27 cellular contexts compared by ENCODE assay signal in genomic region chr3:98787181-98787580, GRCh38. TPM values are rescaled to one million over a fixed set of nuclear protein-coding genes. Genes with fewer than 3 reads are reported as not detected.
"Had no signal": no experiment of that assay in that cellular context is flagged by ENCODE, and none has a peak within 500 bp of the region (broad histone marks: within the 10 kb centered on the region; RNA-seq: fewer than 3 reads in every experiment).

No MANE protein-coding gene starts in this region.

- H3K27me3 ChIP-seq: adrenal gland, ascending aorta, brain microvascular endothelial cell, dorsolateral prefrontal cortex, esophagus muscularis mucosa, gastroesophageal sphincter, left lung, spleen, vagina had no signal

- H3K4me1 Mint-ChIP-seq: activated B cell treated with CpG ODN at 0.5 μM for 24 hours; activated CD4-positive, alpha-beta T cell treated with anti-CD3 and anti-CD28 coated beads for 36 hours; central memory CD8-positive, alpha-beta T cell; memory B cell had no signal

- H3K4me3 Mint-ChIP-seq: activated B cell treated with CpG ODN at 0.5 μM for 24 hours; activated CD4-positive, alpha-beta T cell treated with anti-CD3 and anti-CD28 coated beads for 36 hours; activated naive CD8-positive, alpha-beta T cell; activated T-cell treated with anti-CD3 and anti-CD28 coated beads, Interleukin-2, amount 50 U/mL, for 4 hours; central memory CD8-positive, alpha-beta T cell; memory B cell; T-helper 1 cell treated with Interleukin-12 subunit alpha and Interleukin-12 subunit beta and Interleukin-4 antibody, amounts not matched to agents 30 μg/mL and 1 μg/mL, for 36 hours; type B pancreatic cell had no signal

- H3K9me3 ChIP-seq: adrenal gland, ascending aorta, esophagus muscularis mucosa, gastroesophageal sphincter, left lung, spleen, thoracic aorta, vagina had no signal

- H3K9me3 Mint-ChIP-seq: activated B cell treated with CpG ODN at 0.5 μM for 24 hours; activated T-cell treated with anti-CD3 and anti-CD28 coated beads, Interleukin-2, amount 50 U/mL, for 4 hours; activated T-helper 2 cell treated with anti-CD3 and anti-CD28 coated beads, Interferon-gamma antibody, Interleukin-2, Interleukin-4, amounts not matched to agents 10 μg/mL and 5 μg/mL and 100 μg/mL, durations not matched to agents 14 hours and 24 hours and 36 hours; central memory CD8-positive, alpha-beta T cell; T-helper 1 cell treated with Interleukin-12 subunit alpha and Interleukin-12 subunit beta and Interleukin-4 antibody, amounts not matched to agents 30 μg/mL and 1 μg/mL, for 36 hours; type B pancreatic cell had no signal

- H3K36me3 ChIP-seq: adrenal gland, ascending aorta, brain microvascular endothelial cell, gastroesophageal sphincter, thoracic aorta, vagina had no signal

- H3K4me3 ChIP-seq: adrenal gland, ascending aorta, dorsolateral prefrontal cortex, esophagus muscularis mucosa, gastroesophageal sphincter, left lung, spleen, thoracic aorta, vagina had no signal

- H3K27ac ChIP-seq: adrenal gland, ascending aorta, brain microvascular endothelial cell, esophagus muscularis mucosa, gastroesophageal sphincter, left lung, vagina had no signal

- DNase-seq: activated B cell treated with CpG ODN at 0.5 μM for 24 hours; activated CD4-positive, alpha-beta T cell treated with anti-CD3 and anti-CD28 coated beads for 36 hours; activated CD4-positive, alpha-beta T cell treated with anti-CD3 and anti-CD28 coated beads, Interleukin-2, amount 50 U/mL, for 48 hours; activated CD8-positive, alpha-beta memory T cell treated with anti-CD3 and anti-CD28 coated beads, Interleukin-2, amount 50 U/mL, for 48 hours; activated naive CD4-positive, alpha-beta T cell; activated T-cell treated with anti-CD3 and anti-CD28 coated beads, Interleukin-2, amount 50 U/mL, for 4 hours; adrenal gland; brain microvascular endothelial cell; dorsolateral prefrontal cortex; left lung; occipital lobe; spleen; stimulated activated CD4-positive, alpha-beta T cell treated with anti-CD3 and anti-CD28 coated beads, Interleukin-4, amount 100 ng/mL, for 1 hour; stimulated activated naive CD4-positive, alpha-beta T cell; T1000 had no signal

- ATAC-seq: activated CD4-positive, alpha-beta T cell treated with anti-CD3 and anti-CD28 coated beads for 36 hours; activated T-cell treated with anti-CD3 and anti-CD28 coated beads, Interleukin-2, amount 50 U/mL, for 4 hours; gastroesophageal sphincter; left lung had no signal

- H3K27me3 Mint-ChIP-seq: type B pancreatic cell had no signal

- H3K27ac Mint-ChIP-seq: activated B cell treated with CpG ODN at 0.5 μM for 24 hours; activated CD4-positive, alpha-beta T cell treated with anti-CD3 and anti-CD28 coated beads for 36 hours; activated naive CD8-positive, alpha-beta T cell; activated T-helper 2 cell treated with anti-CD3 and anti-CD28 coated beads, Interferon-gamma antibody, Interleukin-2, Interleukin-4, amounts not matched to agents 10 μg/mL and 5 μg/mL and 100 μg/mL, durations not matched to agents 14 hours and 24 hours and 36 hours; memory B cell; T-helper 1 cell treated with Interleukin-12 subunit alpha and Interleukin-12 subunit beta and Interleukin-4 antibody, amounts not matched to agents 30 μg/mL and 1 μg/mL, for 36 hours; type B pancreatic cell had no signal

- H3K4me1 ChIP-seq: vagina had no signal

- H3K36me3 Mint-ChIP-seq: activated naive CD8-positive, alpha-beta T cell; memory B cell had no signal

RNA-seq across cellular contexts. Expression of gene ST3GAL6, which starts 24.0 kb away (rescaled TPM):
- total RNA-seq: activated B cell treated with CpG ODN at 0.5 μM for 24 hours; activated CD4-positive, alpha-beta T cell treated with anti-CD3 and anti-CD28 coated beads for 36 hours; activated CD8-positive, alpha-beta memory T cell treated with anti-CD3 and anti-CD28 coated beads for 36 hours had no signal
